Comparison of ENCODE assay signal across 2 cellular contexts in genomic region chr3:100395674-100396073, GRCh38.
TF ChIP-seq lines count a peak whose summit lies in the region.

No MANE protein-coding gene starts in this region.

TF ChIP-seq in HEK293T, 16 proteins besides CTCF, POLR2A, EP300 and RAD21:
- TF ChIP-seq ZNF384 (IDR thresholded peaks at IDR 0.05) (0 out of 2 replicates have a peak, but pooled peaks have one; percentile 28), CTBP1 (IDR thresholded peaks at IDR 0.05; ENCODE audit: borderline replicate concordance) (no peak), L3MBTL2 (conservative IDR thresholded peaks at IDR 0.05) (no peak)

TF ChIP-seq in GM12878, 131 proteins besides CTCF, POLR2A, EP300 and RAD21:
- no peak for TF ChIP-seq WRNIP1 (IDR thresholded peaks at IDR 0.05; ENCODE audit: borderline replicate concordance, low read depth, low read length)
- TF ChIP-seq CHD4 (IDR thresholded peaks at IDR 0.05) = no peak
- TF ChIP-seq STAT1 (conservative IDR thresholded peaks at IDR 0.05) = no peak
- no peak for TF ChIP-seq E2F4 (IDR thresholded peaks at IDR 0.05; ENCODE audit: low read depth, low read length)
- no peak for TF ChIP-seq ATF3 (IDR thresholded peaks at IDR 0.05; ENCODE audit: borderline replicate concordance, extremely low read depth, low read depth, low read length)
- no peak for TF ChIP-seq CREB1 (IDR thresholded peaks at IDR 0.05; ENCODE audit: low read depth)
- TF ChIP-seq SIN3A (IDR thresholded peaks at IDR 0.05; ENCODE audit: low read depth, low read length) = no peak
- TF ChIP-seq EZH2 (IDR thresholded peaks at IDR 0.05; ENCODE audit: borderline replicate concordance, control insufficient read depth, low read depth, low read length) = no peak
- TF ChIP-seq SIX5 (IDR thresholded peaks at IDR 0.05; ENCODE audit: low read depth, low read length, severe bottlenecking) = no peak
- no peak for TF ChIP-seq CUX1 (IDR thresholded peaks at IDR 0.05; ENCODE audit: insufficient replicate concordance, low read depth, low read length)
